In the genomic region with DNA sequence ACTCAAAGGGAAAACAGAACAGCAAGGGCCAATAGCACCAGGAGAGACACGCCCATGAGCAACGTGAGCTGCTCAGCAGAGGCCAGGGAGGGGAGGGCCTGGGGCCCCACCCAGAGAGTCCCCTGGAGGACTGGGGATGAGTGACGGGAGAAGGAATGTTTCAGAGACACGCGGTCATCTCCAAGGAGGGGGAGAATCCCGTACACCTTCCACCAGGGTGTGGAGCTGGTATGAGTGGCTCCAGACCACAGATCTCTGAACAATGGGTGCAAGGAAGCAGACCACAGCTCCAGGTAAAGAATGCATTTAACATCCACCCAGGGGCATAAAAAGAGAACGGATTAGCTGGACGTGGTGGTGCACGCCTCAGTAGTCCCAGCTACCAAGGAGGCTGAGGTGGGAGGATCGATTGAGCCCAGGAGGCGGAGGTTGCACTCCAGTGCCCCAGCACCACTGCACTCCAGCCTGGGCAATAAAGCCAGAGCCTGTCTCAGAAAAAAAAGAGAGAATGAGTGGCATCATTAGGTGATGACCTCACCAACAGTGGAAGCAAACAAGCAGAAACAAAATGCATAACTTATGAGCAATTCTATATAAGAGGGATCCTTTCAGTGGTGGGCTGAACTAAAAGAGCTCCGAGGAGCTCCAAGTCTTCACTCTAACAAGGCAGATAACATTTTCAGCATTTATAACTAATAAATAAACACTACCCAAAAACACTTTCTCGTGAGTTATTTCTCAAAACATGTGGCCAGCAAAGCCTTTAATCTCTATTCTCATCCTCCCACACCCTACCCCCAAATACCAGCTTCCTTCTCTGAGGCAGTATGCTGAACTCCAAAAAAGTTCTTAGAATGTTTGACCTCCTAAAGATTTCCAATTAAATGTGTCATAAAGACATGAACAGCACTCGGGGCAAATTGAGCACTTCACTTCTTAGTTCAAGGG, we compare ENCODE assay signal across 9 cellular contexts. TPM values are rescaled to one million over a fixed set of nuclear protein-coding genes. Genes with fewer than 3 reads are reported as not detected.
DNase-seq lines count a peak whose midpoint lies in the region; ATAC-seq, FAIRE-seq and TF ChIP-seq lines count a peak whose summit lies in the region.
"Had no signal": no experiment of that assay in that cellular context is flagged by ENCODE, and none has a peak within 500 bp of the region (broad histone marks: within the 10 kb centered on the region; RNA-seq: fewer than 3 reads in every experiment).

No MANE protein-coding gene starts in this region.

- in situ Hi-C loops in GM12878 (cut with MboI) = no loop called here

- H3K18ac ChIP-seq in mesendoderm (ENCODE audit: low read length) = no peak overlapping the region

- no peak for DNase-seq in heart left ventricle
- DNase-seq in left ventricle myocardium superior = no peak
- DNase-seq in GM12878 (ENCODE audit: low read depth, low spot score) = no peak
- peak; percentile 16 for DNase-seq in left kidney (ENCODE audit: low read depth, low spot score)
- no peak for DNase-seq in uterus
- DNase-seq in mesendoderm = no peak
- no peak for DNase-seq in NCI-H2107 treated with DMSO at 0.1 percent for 48 hours (lab: John Stamatoyannopoulos, UW; ENCODE audit: unreplicated experiment)
- DNase-seq: cerebellar nuclear complex had no signal

- H3K4ac ChIP-seq in mesendoderm (ENCODE audit: low read depth, low read length) = no peak overlapping the region

- TF ChIP-seq POLR2A in heart left ventricle (IDR thresholded peaks at IDR 0.05) = no peak
- TF ChIP-seq POLR2A in GM12878 (IDR thresholded peaks at IDR 0.05; ENCODE audit: low read depth, low read length) = no peak
- no peak for TF ChIP-seq POLR2A in uterus (IDR thresholded peaks at IDR 0.05)

- WGBS in heart left ventricle, 4 donors = 51 to 66% (median 57%) methylated on average over 14 of the region's 14 CpGs
- 73% methylated on average over 14 of the region's 14 CpGs for WGBS in GM12878 (ENCODE audit: insufficient coverage, insufficient replicate concordance, low lambda C conversion rate, missing lambda C conversion rate)
- 100% methylated on average over 1 of the region's 14 CpGs for WGBS in mesendoderm (ENCODE audit: extremely low coverage, insufficient coverage, low lambda C conversion rate)

- H2AFZ ChIP-seq in GM12878 (ENCODE audit: control insufficient read depth, low read depth, low read length) = no peak overlapping the region

- H3K27ac ChIP-seq in heart left ventricle (peak overlapping the region in 8 of 12 donors; percentile 1 to 89 (median 79)), GM12878 (ENCODE audit: control insufficient read depth, insufficient read depth) (peak overlapping the region; percentile 14; the same call in 1 of the 2 replicates), uterus (peak overlapping the region; percentile 77 to 78), mesendoderm (ENCODE audit: low read depth, low read length) (no peak overlapping the region)

- intact Hi-C loops in heart left ventricle (cut with DNase I) = loop anchor here (5.0 to 10.0 kb wide), 5 partner anchors 46 to 59 kb away; no protein-coding TSS in a partner anchor
- intact Hi-C loops in left ventricle myocardium superior (cut with micrococcal nuclease) = no loop called here
- intact Hi-C loops in GM12878 (cut with micrococcal nuclease; ENCODE audit: unreplicated experiment) = no loop called here
- intact Hi-C loops in uterus (cut with DNase I; ENCODE audit: low total_unique reads) = loop anchor here (10.0 kb wide), 1 partner anchor 56 kb away; no protein-coding TSS in a partner anchor

- CTCF ChIA-PET in GM12878 (lab: Yijun Ruan, JAX) = interaction anchor here (0.7 to 7.5 kb wide), 9 partner anchors 12 to 210 kb away, joined by 3 to 104 read pairs (median 6); a partner anchor contains a TSS

- H2BK120ac ChIP-seq in mesendoderm (ENCODE audit: low read depth, low read length) = no peak overlapping the region

- no peak for TF ChIP-seq CTCF in heart left ventricle (IDR thresholded peaks at IDR 0.05)
- no peak for TF ChIP-seq CTCF in GM12878 (IDR thresholded peaks at IDR 0.05 in 2 of 3, conservative IDR thresholded peaks at IDR 0.05 in 1 of 3; ENCODE audit: control insufficient read depth in 2 of 3, extremely low read depth in 1 of 3, insufficient read depth in 1 of 3, low read depth in 3 of 3, low read length in 3 of 3)
- no peak for TF ChIP-seq CTCF in uterus (IDR thresholded peaks at IDR 0.05)

- H4K5ac ChIP-seq in mesendoderm (ENCODE audit: low read length) = no peak overlapping the region

- H2BK15ac ChIP-seq in mesendoderm (replicated peaks; ENCODE audit: low read depth) = no peak overlapping the region

- H3K9ac ChIP-seq in GM12878 (ENCODE audit: control insufficient read depth, insufficient read depth, low read length) (no peak overlapping the region), mesendoderm (ENCODE audit: low read length) (no peak overlapping the region)

- SMC1A ChIA-PET in GM12878 (lab: Charles Lee; ENCODE audit: uncharacterized antibody, unreplicated experiment) = interaction anchor here (0.6 to 4.0 kb wide), 6 partner anchors 16 to 306 kb away, joined by 3 to 16 read pairs (median 4); a partner anchor contains a TSS

- RAD21 ChIA-PET in GM12878 (lab: Charles Lee; ENCODE audit: unreplicated experiment) = interaction anchor here (1.0 to 6.7 kb wide), 2 partner anchors 35 to 57 kb away, joined by 3 to 39 read pairs; no protein-coding TSS in a partner anchor

- H3K4me3 ChIP-seq in heart left ventricle (no peak overlapping the region), GM12878 (no peak overlapping the region), uterus (no peak overlapping the region), mesendoderm (ENCODE audit: low read length) (no peak overlapping the region)

- H3K23ac ChIP-seq in mesendoderm (ENCODE audit: low read length) = no peak overlapping the region

- peaks cover 45% of the 10 kb centered on the region for H3K79me1 ChIP-seq in mesendoderm (ENCODE audit: low read length)

- H3K4me2 ChIP-seq in GM12878 (ENCODE audit: control insufficient read depth, insufficient read depth) (peak overlapping the region; percentile 86), mesendoderm (ENCODE audit: low read length) (no peak overlapping the region)

- H4K8ac ChIP-seq in mesendoderm (ENCODE audit: low read depth, low read length) = no peak overlapping the region

- no peaks in the 10 kb centered on the region for H3K9me3 ChIP-seq in heart left ventricle
- no peaks in the 10 kb centered on the region for H3K9me3 ChIP-seq in GM12878 (replicated peaks; ENCODE audit: control insufficient read depth, insufficient read depth, low read length)
- H3K9me3 ChIP-seq in uterus = no peaks in the 10 kb centered on the region

- no peak for ATAC-seq in heart left ventricle
- no peak for ATAC-seq in left ventricle myocardium superior
- ATAC-seq in GM12878 = no peak
- no peak for ATAC-seq in GM21515 (IDR thresholded peaks at IDR 0.05; ENCODE audit: unreplicated experiment)

- no TSS peak for BruUV-seq in GM12878 (replicated peaks; lab: Mats Ljungman, UMichigan)

- H3K56ac ChIP-seq in mesendoderm (ENCODE audit: low read length) = no peak overlapping the region

- H2AK5ac ChIP-seq in mesendoderm (ENCODE audit: low read length) = no peak overlapping the region

- no peak overlapping the region for H2BK5ac ChIP-seq in mesendoderm (ENCODE audit: low read length)

- H3K79me2 ChIP-seq in GM12878 (ENCODE audit: control insufficient read depth, insufficient read depth, low read length) (peaks cover 70% of the 10 kb centered on the region), mesendoderm (ENCODE audit: control insufficient read depth, insufficient read depth, low read length) (peaks cover 81% of the 10 kb centered on the region)

- H3K4me1 ChIP-seq in heart left ventricle (peaks cover 32 to 100% (median 96%) of the 10 kb centered on the region in 12 donors), GM12878 (ENCODE audit: control insufficient read depth, insufficient read depth, low read length) (peaks cover 63% of the 10 kb centered on the region), uterus (peaks cover 9 to 21% of the 10 kb centered on the region in 2 donors), mesendoderm (ENCODE audit: control insufficient read depth, low read depth, low read length) (no peaks in the 10 kb centered on the region)

- H3K27me3 ChIP-seq in heart left ventricle (no peaks in the 10 kb centered on the region), GM12878 (replicated peaks in 1 of 2; ENCODE audit: control insufficient read depth in 2 of 2, insufficient read depth in 2 of 2, low read length in 1 of 2) (no peaks in the 10 kb centered on the region), uterus (no peaks in the 10 kb centered on the region), mesendoderm (ENCODE audit: insufficient read depth, low read length, poor library complexity) (no peaks in the 10 kb centered on the region)

- POLR2A ChIA-PET in GM12878 (lab: Charles Lee) = interaction anchor here (0.6 to 0.8 kb wide), 2 partner anchors 39 to 1237 kb away, joined by 3 to 4 read pairs; no protein-coding TSS in a partner anchor

- no peak for TF ChIP-seq EP300 in GM12878 (IDR thresholded peaks at IDR 0.05; ENCODE audit: borderline replicate concordance in 1 of 2, control insufficient read depth in 1 of 2, low read depth in 2 of 2, low read length in 2 of 2)

- no peak for FAIRE-seq in GM12878 (lab: Jason Lieb, UNC)

- no peak for TF ChIP-seq RAD21 in GM12878 (IDR thresholded peaks at IDR 0.05; ENCODE audit: insufficient read depth, low read depth, low read length)

- no peaks in the 10 kb centered on the region for H4K20me1 ChIP-seq in GM12878 (ENCODE audit: control insufficient read depth, insufficient read depth)

- H3K36me3 ChIP-seq in heart left ventricle (peaks cover 0 to 19% (median 6%) of the 10 kb centered on the region in 9 donors), GM12878 (ENCODE audit: control insufficient read depth in 2 of 2, insufficient read depth in 2 of 2, low read length in 1 of 2) (peaks cover 4 to 6% of the 10 kb centered on the region in 2 experiments; a peak in 3 of 4 replicates), uterus (no peaks in the 10 kb centered on the region), mesendoderm (ENCODE audit: control insufficient read depth, insufficient read depth, low read length) (no peaks in the 10 kb centered on the region)

RNA-seq across cellular contexts. Expression of a gene that starts 12.5 kb away (rescaled TPM):
- total RNA-seq in heart left ventricle = 1,000 to 10,000 TPM; 1,282 to 2,171 (median 1,665) TPM
- polyA plus RNA-seq in heart left ventricle = 1,000 to 10,000 TPM in 1 of 2 donors, 100 to 1,000 TPM in 1; 454 to 1,132 TPM
- 1,798 TPM for total RNA-seq in left ventricle myocardium superior
- 269 and 285 TPM in 2 replicates for total RNA-seq in GM12878 (2013; cell fraction: nucleolus; rRNA removed)
- 287 and 299 TPM in 2 replicates for total RNA-seq in GM12878 (2014; rRNA removed)
- total RNA-seq in GM12878 (2014; rRNA removed; fragmentation: Illumina TruSeq; extraction: Trizol) = 178 and 179 TPM in 2 replicates
- total RNA-seq in GM12878 (2021) = 336 and 346 TPM in 2 replicates
- 193 TPM for polyA plus RNA-seq in GM12878 (2011; ENCODE audit: low read depth)
- 190 and 232 TPM in 2 replicates for polyA plus RNA-seq in GM12878 (2011; rRNA removed)
- polyA plus RNA-seq in GM12878 (2011; cell fraction: cytosol; rRNA removed) = 284 and 288 TPM in 2 replicates
- polyA plus RNA-seq in GM12878 (2011; cell fraction: nucleus; rRNA removed) = 240 and 286 TPM in 2 replicates
- 258 and 314 TPM in 2 replicates for polyA plus RNA-seq in GM12878 (2012)
- polyA plus RNA-seq in GM12878 (2014; fragmentation: Illumina TruSeq; extraction: Trizol) = 251 and 258 TPM in 2 replicates
- polyA plus RNA-seq in GM12878 (2014; fragmentation: Nextera tagmentation; extraction: Ambion mirVana) = 100 to 1,000 TPM; 280 to 312 TPM
- 309 and 310 TPM in 2 replicates for polyA plus RNA-seq in GM12878 (2014; rRNA removed)
- polyA plus RNA-seq in GM12878 (2016; fragmentation: Nextera tagmentation; extraction: Ambion mirVana) = 100 to 1,000 TPM; 275 to 291 TPM
- polyA minus RNA-seq in GM12878 (2011; rRNA and poly(A)+ RNA removed) = 185 and 279 TPM in 2 replicates
- 85.0 and 93.7 TPM in 2 replicates for polyA minus RNA-seq in GM12878 (2011; cell fraction: cytosol; rRNA and poly(A)+ RNA removed)
- 43.9 and 51.0 TPM in 2 replicates for polyA minus RNA-seq in GM12878 (2011; cell fraction: nucleus; rRNA and poly(A)+ RNA removed)
- total RNA-seq in uterus = 100 to 1,000 TPM; 603 to 903 (median 759) TPM
- 164 TPM for polyA plus RNA-seq in mesendoderm (2013, experiment 1 of 2)
- polyA plus RNA-seq in mesendoderm (2013, experiment 2 of 2) = 164 TPM

Comparison
In these comparisons a context has a peak if more than half of its experiments do, and no peak if none do; other contexts are left out.
1. intact Hi-C loops: an anchor here in heart left ventricle (5.0 to 10.0 kb wide) and uterus (10.0 kb wide); none called in left ventricle myocardium superior and GM12878.